ENCODE assay signal across 9 cellular contexts in the genomic region with DNA sequence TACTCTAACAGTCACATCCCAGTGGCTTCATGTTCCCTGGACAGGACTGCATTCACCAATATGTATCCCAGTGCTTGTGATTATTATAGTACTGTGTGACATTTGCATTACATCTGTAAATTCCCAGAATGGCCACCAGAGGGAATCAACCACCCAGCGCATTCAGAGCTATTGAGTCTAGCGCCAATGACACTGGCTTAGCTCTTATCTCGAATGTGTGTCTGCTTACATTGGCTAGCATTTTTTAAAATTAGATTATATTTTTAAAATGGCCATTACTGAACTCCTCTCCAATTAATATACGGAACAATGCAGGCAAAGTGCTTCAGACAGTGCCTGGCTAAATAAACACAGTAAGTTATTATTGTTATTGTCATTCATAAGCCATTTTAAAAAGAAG. TPM values are rescaled to one million over a fixed set of nuclear protein-coding genes. Genes with fewer than 3 reads are reported as not detected.
DNase-seq lines count a peak whose midpoint lies in the region; ATAC-seq, FAIRE-seq and TF ChIP-seq lines count a peak whose summit lies in the region.
"Had no signal": no experiment of that assay in that cellular context is flagged by ENCODE, and none has a peak within 500 bp of the region (broad histone marks: within the 10 kb centered on the region; RNA-seq: fewer than 3 reads in every experiment).

No MANE protein-coding gene starts in this region.

- DNase-seq in AG08395 (ENCODE audit: low spot score) (peak; percentile 73), NCI-H146 treated with DMSO at 0.1 percent for 48 hours (lab: John Stamatoyannopoulos, UW; ENCODE audit: unreplicated experiment) (peak; percentile 72), T-helper 17 cell (no peak), H1 (ENCODE audit: low read depth in 1 of 2, low spot score in 2 of 2) (no peak), mesenchymal stem cell (peak; percentile 77), thyroid gland (peak; percentile 36 to 37)

- no peaks in the 10 kb centered on the region for H3K9me3 ChIP-seq in T-helper 17 cell (ENCODE audit: control insufficient read depth, low read length, poor library complexity, severe bottlenecking)
- H3K9me3 ChIP-seq in H1 (ENCODE audit: insufficient read depth in 2 of 2, low read depth in 1 of 2, low read length in 1 of 2) = no peaks in the 10 kb centered on the region; a peak in 1 of 4 replicates
- no peaks in the 10 kb centered on the region for H3K9me3 ChIP-seq in mesenchymal stem cell (ENCODE audit: control insufficient read depth, low read length)
- H3K9me3 ChIP-seq in thyroid gland = no peaks in the 10 kb centered on the region

- H3K79me2 ChIP-seq in H1 (ENCODE audit: control insufficient read depth in 1 of 2, insufficient read depth in 2 of 2, low read length in 2 of 2) = no peaks in the 10 kb centered on the region

- TF ChIP-seq POLR2A in H1 (IDR thresholded peaks at IDR 0.05; ENCODE audit: control extremely low read depth in 1 of 2, low read depth in 2 of 2, low read length in 2 of 2) (no peak), thyroid gland (IDR thresholded peaks at IDR 0.05) (no peak)

- no peaks in the 10 kb centered on the region for H3K36me3 ChIP-seq in H1 (ENCODE audit: control insufficient read depth in 2 of 4, insufficient read depth in 4 of 4, low read length in 3 of 4)
- no peaks in the 10 kb centered on the region for H3K36me3 ChIP-seq in mesenchymal stem cell (ENCODE audit: control insufficient read depth in 1 of 2, insufficient read depth in 2 of 2, low read depth in 1 of 2, low read length in 2 of 2)
- no peaks in the 10 kb centered on the region for H3K36me3 ChIP-seq in thyroid gland

- H4K5ac ChIP-seq in H1 (ENCODE audit: insufficient read length, low read depth, low read length) = no peak overlapping the region

- CTCF ChIA-PET in H1 (lab: Charles Lee; ENCODE audit: partially characterized antibody) = interaction anchor here (0.5 to 20.0 kb wide), 79 partner anchors 10 to 1007 kb away, joined by 3 to 692 read pairs (median 4); partner anchors contain the start of gene TRIL

- H3K36me3 Mint-ChIP-seq in T-helper 17 cell (ENCODE audit: low read depth) = no peaks in the 10 kb centered on the region

- H3K27ac ChIP-seq in H1 (ENCODE audit: low read depth, low read length) (no peak overlapping the region), mesenchymal stem cell (ENCODE audit: low read length, poor library complexity, severe bottlenecking) (no peak overlapping the region), thyroid gland (peak overlapping the region in 1 of 3 donors; percentile 11)
- H3K27ac ChIP-seq: skin epidermis had no signal

- H2BK120ac ChIP-seq in H1 (replicated peaks; ENCODE audit: low read depth, low read length) (no peak overlapping the region), mesenchymal stem cell (ENCODE audit: low read depth, low read length) (no peak overlapping the region)

- POLR2A ChIA-PET in H1 (lab: Charles Lee; ENCODE audit: partially characterized antibody) = interaction anchor here (1.6 kb wide), 1 partner anchor 30 kb away, joined by 3 read pairs; no protein-coding TSS in a partner anchor

- TF ChIP-seq EP300 in H1 (IDR thresholded peaks at IDR 0.05; ENCODE audit: borderline replicate concordance in 1 of 2, low read depth in 2 of 2, low read length in 2 of 2) = no peak

- TF ChIP-seq CTCF in GM12875 (IDR thresholded peaks at IDR 0.05; ENCODE audit: borderline replicate concordance, insufficient read depth, low read depth, low read length) (peak; percentile 69), H1 (IDR thresholded peaks at IDR 0.05; ENCODE audit: control extremely low read depth in 1 of 3, insufficient read depth in 1 of 3, low read depth in 1 of 3, low read length in 3 of 3) (peak; percentile 29 to 88 (median 87)), thyroid gland (IDR thresholded peaks at IDR 0.05) (peak; percentile 86 to 92 (median 87))

- no peak overlapping the region for H3K4ac ChIP-seq in H1 (replicated peaks; ENCODE audit: insufficient read length, low read depth, low read length)
- no peak overlapping the region for H3K4ac ChIP-seq in mesenchymal stem cell (ENCODE audit: low read depth in 1 of 2, low read length in 2 of 2)

- no peak overlapping the region for H3K4me3 Mint-ChIP-seq in T-helper 17 cell

- H3K9ac ChIP-seq in H1 (replicated peaks in 1 of 4; ENCODE audit: extremely low read depth in 1 of 4, low read depth in 3 of 4, low read length in 3 of 4) (no peak overlapping the region), mesenchymal stem cell (ENCODE audit: low read length) (no peak overlapping the region)

- no peak overlapping the region for H3K23ac ChIP-seq in H1 (ENCODE audit: insufficient read length)
- H3K23ac ChIP-seq in mesenchymal stem cell (ENCODE audit: low read length in 2 of 2) = no peak overlapping the region

- H2BK15ac ChIP-seq in H1 (ENCODE audit: low read length) = no peak overlapping the region
- no peak overlapping the region for H2BK15ac ChIP-seq in mesenchymal stem cell (ENCODE audit: low read depth, poor library complexity, severe bottlenecking)

- intact Hi-C loops in thyroid gland (cut with DNase I) = loop anchor here (5.0 kb wide), 1 partner anchor 485 kb away; no protein-coding TSS in a partner anchor

- no peak overlapping the region for H2BK20ac ChIP-seq in H1 (ENCODE audit: low read length)

- H3K23me2 ChIP-seq in H1 (ENCODE audit: low read depth, low read length) = no peaks in the 10 kb centered on the region

- peak; percentile 75 to 85 for TF ChIP-seq RAD21 in H1 (IDR thresholded peaks at IDR 0.05 in 1 of 2, conservative IDR thresholded peaks at IDR 0.05 in 1 of 2; ENCODE audit: low read depth in 2 of 2, low read length in 2 of 2)

- H3K27me3 ChIP-seq in H1 (replicated peaks in 1 of 4; ENCODE audit: control insufficient read depth in 3 of 4, extremely low read depth in 1 of 4, insufficient read depth in 3 of 4, low read length in 3 of 4) (no peaks in the 10 kb centered on the region), mesenchymal stem cell (ENCODE audit: control insufficient read depth in 1 of 2, insufficient read depth in 1 of 2, low read length in 2 of 2) (peaks cover 5 to 12% of the 10 kb centered on the region in 2 experiments), thyroid gland (no peaks in the 10 kb centered on the region)

- ATAC-seq in HG02884 (IDR thresholded peaks at IDR 0.05; ENCODE audit: unreplicated experiment) = peak; percentile 85
- ATAC-seq in T-helper 17 cell = peak; percentile 84

- H4K20me1 ChIP-seq in H1 (replicated peaks in 1 of 2; ENCODE audit: control insufficient read depth in 1 of 2, insufficient read depth in 2 of 2, low read length in 2 of 2) = no peaks in the 10 kb centered on the region

- 7% methylated on average over 4 of the region's 4 CpGs; no CpG with 5 or more reads in 1 of the 2 experiments for WGBS in H1 (ENCODE audit: extremely low coverage in 1 of 2, insufficient coverage in 1 of 2, insufficient read length in 1 of 2, insufficient replicate concordance in 2 of 2, low coverage in 1 of 2, low lambda C conversion rate in 2 of 2, missing lambda C conversion rate in 1 of 2), 2 experiments
- no CpG with 5 or more reads among the region's 4 CpGs for WGBS in mesenchymal stem cell
- 0% methylated on average over 4 of the region's 4 CpGs for WGBS in thyroid gland, 2 donors

- H2BK5ac ChIP-seq in H1 (ENCODE audit: low read depth, low read length) (no peak overlapping the region), mesenchymal stem cell (ENCODE audit: low read depth, low read length, poor library complexity, severe bottlenecking) (no peak overlapping the region)

- H4K8ac ChIP-seq in H1 (ENCODE audit: extremely low read depth, insufficient read depth, low read length) (no peak overlapping the region), mesenchymal stem cell (ENCODE audit: low read length) (no peak overlapping the region)

- peaks cover 9% of the 10 kb centered on the region for H3K27me3 Mint-ChIP-seq in T-helper 17 cell

- H4K91ac ChIP-seq in H1 (replicated peaks; ENCODE audit: insufficient read length, low read length) (no peak overlapping the region), mesenchymal stem cell (ENCODE audit: low read length) (no peak overlapping the region)

- H2AK5ac ChIP-seq in H1 (ENCODE audit: low read depth, low read length) (no peak overlapping the region), mesenchymal stem cell (ENCODE audit: low read length, severe bottlenecking) (no peak overlapping the region)

- H3K56ac ChIP-seq in H1 (replicated peaks; ENCODE audit: insufficient read length, low read depth, low read length) = no peak overlapping the region

- peaks cover 18% of the 10 kb centered on the region for H3K4me1 Mint-ChIP-seq in T-helper 17 cell

- H3K27ac Mint-ChIP-seq in T-helper 17 cell = no peak overlapping the region

- H2BK12ac ChIP-seq in H1 (ENCODE audit: low read depth, low read length) = no peak overlapping the region
- no peak overlapping the region for H2BK12ac ChIP-seq in mesenchymal stem cell (ENCODE audit: low read length in 2 of 2)

- no peak overlapping the region for H3K14ac ChIP-seq in H1 (ENCODE audit: insufficient read length)
- H3K14ac ChIP-seq in mesenchymal stem cell (ENCODE audit: low read length in 2 of 2) = no peak overlapping the region

- H3K4me1 ChIP-seq in H1 (replicated peaks in 1 of 4; ENCODE audit: control insufficient read depth in 3 of 4, insufficient read depth in 4 of 4, low read length in 3 of 4) (peaks cover 0 to 4% (median 0%) of the 10 kb centered on the region in 4 experiments; a peak in 3 of 7 replicates), mesenchymal stem cell (ENCODE audit: control insufficient read depth, insufficient read depth, low read depth, low read length) (no peaks in the 10 kb centered on the region), thyroid gland (peaks cover 7 to 10% of the 10 kb centered on the region in 2 donors)

- H3K79me1 ChIP-seq in H1 (ENCODE audit: low read depth, low read length) = no peaks in the 10 kb centered on the region
- H3K79me1 ChIP-seq in mesenchymal stem cell (replicated peaks; ENCODE audit: low read length, poor library complexity, severe bottlenecking) = no peaks in the 10 kb centered on the region

- H3K4me3 ChIP-seq in GM12875 (ENCODE audit: low read depth, low read length) = no peak overlapping the region
- no peak overlapping the region for H3K4me3 ChIP-seq in H1 (ENCODE audit: extremely low read depth in 1 of 4, insufficient read depth in 2 of 4, low read depth in 3 of 4, low read length in 4 of 4)
- H3K4me3 ChIP-seq in mesenchymal stem cell (ENCODE audit: insufficient read depth in 1 of 2, low read depth in 1 of 2, low read length in 2 of 2) = no peak overlapping the region
- H3K4me3 ChIP-seq in thyroid gland (replicated peaks in 1 of 3) = no peak overlapping the region
- H3K4me3 ChIP-seq: skin epidermis had no signal

- peak; percentile 94 for FAIRE-seq in H1 (lab: Jason Lieb, UNC)

- H2AFZ ChIP-seq in H1 (ENCODE audit: low read length) (no peak overlapping the region), mesenchymal stem cell (ENCODE audit: low read depth, low read length) (no peak overlapping the region)

- H3K18ac ChIP-seq in H1 (ENCODE audit: extremely low read depth, low read length) (no peak overlapping the region), mesenchymal stem cell (ENCODE audit: low read depth in 1 of 2, low read length in 2 of 2) (no peak overlapping the region)

- H3K4me2 ChIP-seq in H1 (ENCODE audit: insufficient read depth in 1 of 2, low read depth in 2 of 2, low read length in 2 of 2) = no peak overlapping the region
- no peak overlapping the region for H3K4me2 ChIP-seq in mesenchymal stem cell (ENCODE audit: low read length, poor library complexity, severe bottlenecking)

RNA-seq across cellular contexts. Expression of gene TRIL, which starts 36.3 kb away (rescaled TPM):
- not detected for total RNA-seq in T-helper 17 cell
- total RNA-seq in H1 (2021; fragmentation: NEBNext Ultra II Directional; extraction: Animal tissue kit (Norgen Biotek cat#: 25700)) = 5.5 and 5.8 TPM in 2 replicates
- 3.9 and 4.9 TPM in 2 replicates for polyA plus RNA-seq in H1 (2011; rRNA removed)
- 3.8 TPM for polyA plus RNA-seq in H1 (2011; cell fraction: cytosol; rRNA removed)
- 3.8 TPM for polyA plus RNA-seq in H1 (2011; cell fraction: nucleus; rRNA removed)
- 2.7 to 5.3 TPM (median 4.3 TPM) in 4 replicates for polyA plus RNA-seq in H1 (2012, experiment 1 of 2)
- 3.1 TPM for polyA plus RNA-seq in H1 (2012, experiment 2 of 2)
- polyA plus RNA-seq in H1 (2013, experiment 1 of 2) = 5.8 TPM
- 5.7 TPM for polyA plus RNA-seq in H1 (2013, experiment 2 of 2)
- 2.6 and 3.0 TPM in 2 replicates for polyA minus RNA-seq in H1 (2011; rRNA and poly(A)+ RNA removed)
- 5.1 TPM for polyA minus RNA-seq in H1 (2011; cell fraction: cytosol; rRNA and poly(A)+ RNA removed)
- 5.2 TPM for polyA minus RNA-seq in H1 (2011; cell fraction: nucleus; rRNA and poly(A)+ RNA removed)
- 6.3 TPM for polyA plus RNA-seq in mesenchymal stem cell (2013, experiment 1 of 2)
- 6.2 TPM for polyA plus RNA-seq in mesenchymal stem cell (2013, experiment 2 of 2)
- total RNA-seq in thyroid gland = 10 to 100 TPM in 1 of 4 donors, 1 to 10 TPM in 3; 3.3 to 11.0 (median 9.7) TPM

Comparison
In these comparisons a context has a peak if more than half of its experiments do, and no peak if none do; other contexts are left out.
1. DNase-seq: peak in AG08395 (single experiment), NCI-H146 treated with DMSO at 0.1 percent for 48 hours (single experiment), mesenchymal stem cell (single experiment) and thyroid gland (2 of 2); none in T-helper 17 cell (0 of 3) and H1 (0 of 2).
2. Peak in every context shown above with its lines, with median percentiles within 50 percentile points of each other: CTCF ChIP-seq.